Comparison of ENCODE assay signal across 25 cellular contexts in the genomic region with DNA sequence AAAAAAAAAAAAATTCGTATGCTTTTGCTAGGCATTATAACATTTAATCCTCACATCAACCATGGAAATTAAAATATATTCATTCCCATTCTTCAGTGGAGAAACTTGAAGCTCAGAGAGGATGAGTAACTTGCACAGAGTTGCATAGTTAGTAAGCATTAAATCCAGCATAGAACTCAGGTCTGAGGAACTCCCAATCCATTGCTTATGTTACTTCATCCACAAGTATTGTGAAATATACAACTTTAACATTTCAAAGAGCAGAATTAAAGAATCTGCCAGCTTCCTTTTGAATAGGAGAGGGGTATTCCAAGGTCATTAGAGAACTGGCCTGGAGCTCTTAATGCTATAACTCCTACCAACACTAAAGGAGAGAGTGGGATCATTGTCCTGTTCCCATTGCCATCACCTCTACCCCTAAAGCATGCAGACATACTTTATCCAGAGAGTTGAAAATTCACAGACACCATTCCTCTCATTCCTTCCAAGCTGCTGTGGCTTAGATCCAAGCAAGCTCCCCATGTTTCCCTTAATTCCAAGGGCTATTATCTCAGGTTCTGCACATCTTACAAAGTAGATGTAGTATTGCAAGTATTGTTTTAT.
DNase-seq lines count a peak whose midpoint lies in the region; ATAC-seq and TF ChIP-seq lines count a peak whose summit lies in the region.
"Had no signal": no experiment of that assay in that cellular context is flagged by ENCODE, and none has a peak within 500 bp of the region (broad histone marks: within the 10 kb centered on the region; RNA-seq: fewer than 3 reads in every experiment).

No MANE protein-coding gene starts in this region.

- H3K27me3 Mint-ChIP-seq in H9 (ENCODE audit: low read depth), result no peaks in the 10 kb centered on the region
- H3K27me3 Mint-ChIP-seq in natural killer cell (ENCODE audit: low read depth in 2 of 2), result no peaks in the 10 kb centered on the region
- H3K27me3 Mint-ChIP-seq: dendritic cell treated with granulocyte-macrophage colony-stimulating factor and Interleukin-4, amounts not matched to agents 40 ng/mL and 50 ng/mL, for 4 days; natural killer cell treated with Interleukin-12 subunit alpha and Interleukin-12 subunit beta and Interleukin-15 and Interleukin-18, amount 100 ng/mL, for 72 hours; stimulated activated naive CD8-positive, alpha-beta T cell treated with anti-CD3 and anti-CD28 coated beads, Interleukin-15, amount 100 ng/mL, for 72 hours had no signal

- no peaks in the 10 kb centered on the region for H3K27me3 ChIP-seq in GM23248 (replicated peaks; ENCODE audit: insufficient read depth)
- H3K27me3 ChIP-seq in H9 (ENCODE audit: insufficient read depth, low read length), result no peaks in the 10 kb centered on the region
- H3K27me3 ChIP-seq: breast epithelium, heart left ventricle, pancreas, upper lobe of left lung had no signal

- H3K4me1 ChIP-seq in GM23248 (ENCODE audit: insufficient read depth) (peaks cover 12% of the 10 kb centered on the region), H9 (ENCODE audit: insufficient read depth, low read length) (no peaks in the 10 kb centered on the region)
- H3K4me1 ChIP-seq: breast epithelium, heart left ventricle, pancreas, upper lobe of left lung had no signal

- no peak overlapping the region for H2BK15ac ChIP-seq in H9 (ENCODE audit: low read depth, low read length)

- H3K9ac ChIP-seq in GM23248 (no peak overlapping the region), H9 (ENCODE audit: extremely low read depth, insufficient read length, low read length) (no peak overlapping the region)

- H3K27ac ChIP-seq in GM23248 (peak overlapping the region; percentile 9; the same call in 1 of the 2 replicates), H9 (ENCODE audit: insufficient read length, low read depth, low read length) (no peak overlapping the region)
- H3K27ac ChIP-seq: breast epithelium, heart left ventricle, pancreas, upper lobe of left lung had no signal

- no peaks in the 10 kb centered on the region for H3K9me3 Mint-ChIP-seq in H9
- peaks cover 3 to 4% of the 10 kb centered on the region in 2 donors for H3K9me3 Mint-ChIP-seq in natural killer cell
- H3K9me3 Mint-ChIP-seq: dendritic cell treated with granulocyte-macrophage colony-stimulating factor and Interleukin-4, amounts not matched to agents 40 ng/mL and 50 ng/mL, for 4 days had no signal

- H4K20me1 ChIP-seq in GM23248 (ENCODE audit: insufficient read depth), result no peaks in the 10 kb centered on the region
- H4K20me1 ChIP-seq in H9 (ENCODE audit: control insufficient read depth, insufficient read depth, insufficient read length), result no peaks in the 10 kb centered on the region

- H3K4me3 ChIP-seq in GM23248 (no peak overlapping the region), foreskin fibroblast (ENCODE audit: low read depth in 1 of 2, low read length in 2 of 2) (no peak overlapping the region)
- H3K4me3 ChIP-seq: breast epithelium, heart left ventricle, pancreas, smooth muscle cell, upper lobe of left lung had no signal

- no peaks in the 10 kb centered on the region for H3K36me3 Mint-ChIP-seq in H9 (ENCODE audit: insufficient read depth in 1 of 3, low read depth in 3 of 3)
- no peaks in the 10 kb centered on the region for H3K36me3 Mint-ChIP-seq in natural killer cell
- H3K36me3 Mint-ChIP-seq: natural killer cell treated with Interleukin-12 subunit alpha and Interleukin-12 subunit beta and Interleukin-15 and Interleukin-18, amount 100 ng/mL, for 72 hours had no signal

- H4K5ac ChIP-seq in H9 (ENCODE audit: insufficient read length, low read depth, low read length), result no peak overlapping the region

- H2BK12ac ChIP-seq in H9 (ENCODE audit: insufficient read length, low read depth, low read length), result no peak overlapping the region

- no peak overlapping the region for H3K4ac ChIP-seq in H9 (ENCODE audit: low read depth, low read length)

- H3F3A ChIP-seq in GM23248 (ENCODE audit: insufficient read depth), result peaks cover 20% of the 10 kb centered on the region

- no peak overlapping the region for H2BK5ac ChIP-seq in H9 (ENCODE audit: insufficient read length, low read length)

- peaks cover 2 to 8% of the 10 kb centered on the region in 2 experiments; a peak in 2 of 4 replicates for H3K4me1 Mint-ChIP-seq in H9
- no peaks in the 10 kb centered on the region for H3K4me1 Mint-ChIP-seq in natural killer cell
- H3K4me1 Mint-ChIP-seq: immature natural killer cell; stimulated activated naive CD8-positive, alpha-beta T cell treated with anti-CD3 and anti-CD28 coated beads, Interleukin-15, amount 100 ng/mL, for 72 hours had no signal

- no peak for ATAC-seq in natural killer cell
- ATAC-seq in GM18907 (IDR thresholded peaks at IDR 0.05; ENCODE audit: unreplicated experiment), result no peak
- ATAC-seq: natural killer cell treated with Interleukin-12 subunit alpha and Interleukin-12 subunit beta and Interleukin-15 and Interleukin-18, amount 100 ng/mL, for 72 hours; pancreas; stimulated activated naive CD8-positive, alpha-beta T cell treated with anti-CD3 and anti-CD28 coated beads, Interleukin-15, amount 100 ng/mL, for 72 hours had no signal

- in situ Hi-C loops in GM23248 (cut with MboI), result no loop called here

- intact Hi-C loops in natural killer cell (cut with micrococcal nuclease), result no loop called here

- no peak overlapping the region for H3K23ac ChIP-seq in H9 (ENCODE audit: insufficient read length, low read depth, low read length)

- H3K36me3 ChIP-seq in GM23248 (ENCODE audit: low read depth), result no peaks in the 10 kb centered on the region
- H3K36me3 ChIP-seq: breast epithelium, heart left ventricle, pancreas, upper lobe of left lung had no signal

- no peak overlapping the region for H2BK120ac ChIP-seq in H9 (ENCODE audit: low read depth, low read length, poor library complexity, severe bottlenecking)

- no peak overlapping the region for H4K8ac ChIP-seq in H9 (replicated peaks; ENCODE audit: insufficient read length, low read depth, low read length)

- no peaks in the 10 kb centered on the region for H3K9me2 ChIP-seq in GM23248 (ENCODE audit: insufficient read depth)

- H3K27ac Mint-ChIP-seq in H9, result no peak overlapping the region
- no peak overlapping the region for H3K27ac Mint-ChIP-seq in natural killer cell
- H3K27ac Mint-ChIP-seq: dendritic cell treated with granulocyte-macrophage colony-stimulating factor and Interleukin-4, amounts not matched to agents 40 ng/mL and 50 ng/mL, for 4 days; immature natural killer cell; natural killer cell treated with Interleukin-12 subunit alpha and Interleukin-12 subunit beta and Interleukin-15 and Interleukin-18, amount 100 ng/mL, for 72 hours; stimulated activated naive CD8-positive, alpha-beta T cell treated with anti-CD3 and anti-CD28 coated beads, Interleukin-15, amount 100 ng/mL, for 72 hours had no signal

- peak; percentile 59 for DNase-seq in GM23248
- DNase-seq in astrocyte of the hippocampus (ENCODE audit: low read depth, low spot score), result peak; percentile 49
- peak; percentile 14 to 49 for DNase-seq in foreskin fibroblast
- peak; percentile 21 for DNase-seq in mucosa of gallbladder (ENCODE audit: low spot score)
- no peak for DNase-seq in H9
- no peak for DNase-seq in natural killer cell
- no peak for DNase-seq in superior temporal gyrus (ENCODE audit: extremely low spot score)
- DNase-seq: activated CD8-positive, alpha-beta memory T cell treated with anti-CD3 and anti-CD28 coated beads, Interleukin-2, amount 50 U/mL, for 48 hours; activated effector memory CD4-positive, alpha-beta T cell treated with Interleukin-2 at 50 U/mL for 16 hours; AML-193; heart left ventricle; immature natural killer cell; mammary epithelial cell; NCI-H1092 treated with DMSO at 0.1 percent for 48 hours; NCI-H2081 treated with DMSO at 0.1 percent for 48 hours; NCI-H510A treated with DMSO at 0.1 percent for 48 hours; pancreas; stimulated activated CD4-positive, alpha-beta T cell treated with anti-CD3 and anti-CD28 coated beads, Interleukin-4, amount 100 ng/mL, for 24 hours; stimulated activated naive CD8-positive, alpha-beta T cell treated with anti-CD3 and anti-CD28 coated beads, Interleukin-15, amount 100 ng/mL, for 72 hours; upper lobe of left lung had no signal

- no peak overlapping the region for H3T11ph ChIP-seq in H9 (ENCODE audit: low read length)

- H3K9me3 ChIP-seq in GM23248 (ENCODE audit: low read depth) (no peaks in the 10 kb centered on the region), H9 (ENCODE audit: control insufficient read depth, low read depth, low read length) (no peaks in the 10 kb centered on the region)
- H3K9me3 ChIP-seq: breast epithelium, heart left ventricle, pancreas, upper lobe of left lung had no signal

- 89 to 92% methylated on average over 1 of the region's 1 CpG for WGBS in GM23248 (ENCODE audit: low coverage in 1 of 2, low lambda C conversion rate in 2 of 2, missing lambda C conversion rate in 2 of 2), 2 experiments
- no CpG with 5 or more reads among the region's 1 CpG for WGBS in H9 (ENCODE audit: extremely low coverage, insufficient read length, low lambda C conversion rate)

- H3K14ac ChIP-seq in H9 (ENCODE audit: insufficient read depth, low read length), result no peak overlapping the region

- no peak overlapping the region for H3K56ac ChIP-seq in H9 (ENCODE audit: insufficient read length, low read depth, low read length)

- H3K4me2 ChIP-seq in GM23248 (ENCODE audit: unreplicated experiment) (peak overlapping the region; percentile 11), H9 (ENCODE audit: insufficient read depth, insufficient read length, low read length) (no peak overlapping the region)
- H3K4me2 ChIP-seq: smooth muscle cell had no signal

- peak overlapping the region; percentile 35; the same call in 1 of the 2 replicates for H2AFZ ChIP-seq in GM23248
- no peak overlapping the region for H2AFZ ChIP-seq in H9 (ENCODE audit: low read length)

- H4K91ac ChIP-seq in H9 (ENCODE audit: insufficient read length, low read depth, low read length), result no peak overlapping the region

- TF ChIP-seq CTCF in foreskin fibroblast (IDR thresholded peaks at IDR 0.05; ENCODE audit: low read depth, low read length), result no peak
- no peak for TF ChIP-seq CTCF in H9 (conservative IDR thresholded peaks at IDR 0.05)
- no peak for TF ChIP-seq CTCF in natural killer cell (IDR thresholded peaks at IDR 0.05)

- H3K23me2 ChIP-seq in H9 (ENCODE audit: insufficient read length, low read depth, low read length, poor library complexity, severe bottlenecking), result no peaks in the 10 kb centered on the region

- H3K4me3 Mint-ChIP-seq in H9, result no peak overlapping the region
- no peak overlapping the region for H3K4me3 Mint-ChIP-seq in natural killer cell
- H3K4me3 Mint-ChIP-seq: dendritic cell treated with granulocyte-macrophage colony-stimulating factor and Interleukin-4, amounts not matched to agents 40 ng/mL and 50 ng/mL, for 4 days; immature natural killer cell; natural killer cell treated with Interleukin-12 subunit alpha and Interleukin-12 subunit beta and Interleukin-15 and Interleukin-18, amount 100 ng/mL, for 72 hours; stimulated activated naive CD8-positive, alpha-beta T cell treated with anti-CD3 and anti-CD28 coated beads, Interleukin-15, amount 100 ng/mL, for 72 hours had no signal

- H3K18ac ChIP-seq in H9 (ENCODE audit: insufficient read length, low read depth, low read length), result no peak overlapping the region

- H3K79me2 ChIP-seq in GM23248 (ENCODE audit: insufficient read depth) (no peaks in the 10 kb centered on the region), H9 (ENCODE audit: insufficient read depth, low read length) (no peaks in the 10 kb centered on the region)

- H2BK20ac ChIP-seq in H9 (ENCODE audit: low read depth, low read length, poor library complexity, severe bottlenecking), result no peak overlapping the region

- no peaks in the 10 kb centered on the region for H3K79me1 ChIP-seq in H9 (ENCODE audit: insufficient read depth, low read depth, low read length, poor library complexity, severe bottlenecking)

- H2AK5ac ChIP-seq in H9 (ENCODE audit: insufficient read length, low read length), result no peak overlapping the region

Comparison
In these comparisons a context has a peak if more than half of its experiments do, and no peak if none do; other contexts are left out.
1. DNase-seq: peak in GM23248 (single experiment), astrocyte of the hippocampus (single experiment), foreskin fibroblast (2 of 2) and mucosa of gallbladder (single experiment); none in H9 (single experiment), natural killer cell (single experiment) and superior temporal gyrus (single experiment).